Comparison of ENCODE assay signal across 8 cellular contexts in genomic region chr6:5084192-5084786, GRCh38. TPM values are rescaled to one million over a fixed set of nuclear protein-coding genes. Genes with fewer than 3 reads are reported as not detected.
A peak's percentile ranks its signal among the peaks of the same experiment; 100 is the strongest.
DNase-seq lines count a peak whose midpoint lies in the region; ATAC-seq and TF ChIP-seq lines count a peak whose summit lies in the region.

No MANE protein-coding gene starts in this region.

- H3K4me1 Mint-ChIP-seq in activated naive CD8-positive, alpha-beta T cell treated with anti-CD3 and anti-CD28 coated beads, Interleukin-2, amount 50 U/mL, for 24 hours, result peaks cover 3% of the 10 kb centered on the region

- peak; percentile 9 for DNase-seq in activated naive CD8-positive, alpha-beta T cell treated with anti-CD3 and anti-CD28 coated beads, Interleukin-2, amount 50 U/mL, for 24 hours
- DNase-seq in islet precursor cell (peak; percentile 58), stomach (no peak), COR-L47 (lab: John Stamatoyannopoulos, UW) (no peak), HK-2 (ENCODE audit: unreplicated experiment) (no peak), COLO829 (ENCODE audit: low spot score) (no peak)

- H3K4me3 ChIP-seq in stomach, result peak overlapping the region; percentile 57 to 84 (median 64)

- no peaks in the 10 kb centered on the region for H3K36me3 Mint-ChIP-seq in activated naive CD8-positive, alpha-beta T cell treated with anti-CD3 and anti-CD28 coated beads, Interleukin-2, amount 50 U/mL, for 24 hours (ENCODE audit: low read depth)

- H3K9me3 Mint-ChIP-seq in activated naive CD8-positive, alpha-beta T cell treated with anti-CD3 and anti-CD28 coated beads, Interleukin-2, amount 50 U/mL, for 24 hours, result no peaks in the 10 kb centered on the region

- peaks cover 16 to 31% (median 29%) of the 10 kb centered on the region in 4 donors for H3K4me1 ChIP-seq in stomach

- no peak for TF ChIP-seq EP300 in stomach (IDR thresholded peaks at IDR 0.05)

- H3K27me3 ChIP-seq in stomach, result peaks cover 0 to 48% (median 31%) of the 10 kb centered on the region in 3 donors

- no peaks in the 10 kb centered on the region for H3K9me3 ChIP-seq in stomach

- no peak for TF ChIP-seq POLR2A in stomach (IDR thresholded peaks at IDR 0.05)

- H3K4me3 Mint-ChIP-seq in activated naive CD8-positive, alpha-beta T cell treated with anti-CD3 and anti-CD28 coated beads, Interleukin-2, amount 50 U/mL, for 24 hours, result peak overlapping the region; percentile 71

- no peak overlapping the region for H3K27ac Mint-ChIP-seq in activated naive CD8-positive, alpha-beta T cell treated with anti-CD3 and anti-CD28 coated beads, Interleukin-2, amount 50 U/mL, for 24 hours

- peak overlapping the region; percentile 34 to 81 (median 74) for H3K27ac ChIP-seq in stomach

- TF ChIP-seq CTCF in stomach (IDR thresholded peaks at IDR 0.05), result no peak

- intact Hi-C loops in stomach (cut with DNase I; ENCODE audit: low total_unique reads), result no loop called here

- no peaks in the 10 kb centered on the region for H3K36me3 ChIP-seq in stomach

- ATAC-seq in GM18502 (IDR thresholded peaks at IDR 0.05; ENCODE audit: poor library complexity, unreplicated experiment) (peak; percentile 35), HG02884 (IDR thresholded peaks at IDR 0.05; ENCODE audit: unreplicated experiment) (peak; percentile 32)
- no peak for ATAC-seq in activated naive CD8-positive, alpha-beta T cell treated with anti-CD3 and anti-CD28 coated beads, Interleukin-2, amount 50 U/mL, for 24 hours

- 0 to 7% (median 4%) methylated on average over 5 to 57 of the region's 66 CpGs for WGBS in stomach, 5 donors

- H3K27me3 Mint-ChIP-seq in activated naive CD8-positive, alpha-beta T cell treated with anti-CD3 and anti-CD28 coated beads, Interleukin-2, amount 50 U/mL, for 24 hours, result peaks cover 44% of the 10 kb centered on the region

RNA-seq across cellular contexts. Expression of gene PPP1R3G, which starts 0.9 kb away (rescaled TPM):
- 1 to 10 TPM in 1 of 5 donors, under 1 TPM in 2, not detected in 2; 0.29 to 1.3 (median 0.45) TPM for total RNA-seq in stomach
- under 1 TPM; 0.12 to 0.78 (median 0.76) TPM for polyA plus RNA-seq in stomach

Comparison
In these comparisons a context has a peak if more than half of its experiments do, and no peak if none do; other contexts are left out.
1. DNase-seq: peak in activated naive CD8-positive, alpha-beta T cell treated with anti-CD3 and anti-CD28 coated beads, Interleukin-2, amount 50 U/mL, for 24 hours (single experiment) and islet precursor cell (single experiment); none in stomach (single experiment), COR-L47 (single experiment), HK-2 (single experiment) and COLO829 (single experiment).